Comparison of ENCODE assay signal across 22 cellular contexts in genomic region chr3:105783631-105784030, GRCh38.
A peak's percentile ranks its signal among the peaks of the same experiment; 100 is the strongest.
DNase-seq lines count a peak whose midpoint lies in the region; ATAC-seq, FAIRE-seq and TF ChIP-seq lines count a peak whose summit lies in the region.
"Had no signal": no experiment of that assay in that cellular context is flagged by ENCODE, and none has a peak within 500 bp of the region (broad histone marks: within the 10 kb centered on the region; RNA-seq: fewer than 3 reads in every experiment).

No MANE protein-coding gene starts in this region.

- no peaks in the 10 kb centered on the region for H3K27me3 ChIP-seq in liver (ENCODE audit: control insufficient read depth in 4 of 4, insufficient read depth in 4 of 4, low read length in 3 of 4)
- no peaks in the 10 kb centered on the region; a peak in 1 of 5 replicates for H3K27me3 ChIP-seq in HepG2 (ENCODE audit: control insufficient read depth in 1 of 2, insufficient read depth in 2 of 2, low read length in 2 of 2)
- H3K27me3 ChIP-seq: Peyer's patch had no signal

- no peak for ATAC-seq in HepG2
- no peak for ATAC-seq in T-cell (replicated peaks in 1 of 4)
- ATAC-seq in naive thymus-derived CD8-positive, alpha-beta T cell = no peak
- no peak for ATAC-seq in HG02981 (IDR thresholded peaks at IDR 0.05; ENCODE audit: unreplicated experiment)
- no peak for ATAC-seq in GM21723 (IDR thresholded peaks at IDR 0.05; ENCODE audit: unreplicated experiment)
- ATAC-seq in HG03097 (IDR thresholded peaks at IDR 0.05; ENCODE audit: low FRiP score, unreplicated experiment) = no peak
- ATAC-seq: GM12878, HCT116, K562 had no signal

- peaks cover 12% of the 10 kb centered on the region; the same call in 1 of the 2 replicates for H4K20me1 ChIP-seq in HepG2 (ENCODE audit: insufficient read depth, low read length)

- H3K79me2 ChIP-seq in HepG2 (ENCODE audit: insufficient read depth, low read length) = no peaks in the 10 kb centered on the region

- H2AFZ ChIP-seq in HepG2 (ENCODE audit: low read length) = no peak overlapping the region

- FAIRE-seq in HepG2 (lab: Jason Lieb, UNC) = no peak
- FAIRE-seq: GM12878, K562 had no signal

- peak in 1 of 2 donors; percentile 5 for TF ChIP-seq RAD21 in liver (IDR thresholded peaks at IDR 0.05)
- TF ChIP-seq RAD21 in HepG2 (CRISPR knock-in tag; IDR thresholded peaks at IDR 0.05) = no peak

- DNase-seq in HepG2 (ENCODE audit: low spot score) = no peak
- DNase-seq in T-cell = no peak
- DNase-seq in immature natural killer cell = no peak
- no peak for DNase-seq in naive thymus-derived CD8-positive, alpha-beta T cell
- DNase-seq: AML-193; DMS153; GDM1; GOT3; NCI-H1105 treated with DMSO at 0.1 percent for 48 hours; NCI-H1694; NCI-H510A; NCI-H748 treated with DMSO at 0.1 percent for 48 hours; NK-92 treated with Interleukin-12 subunit alpha and Interleukin-12 subunit beta, amount 100 ng/mL, for 24 hours; Peyer's patch had no signal

- no peaks in the 10 kb centered on the region for H3K36me3 ChIP-seq in liver (ENCODE audit: control insufficient read depth in 4 of 4, insufficient read depth in 3 of 4, low read depth in 1 of 4, low read length in 3 of 4)
- H3K36me3 ChIP-seq in HepG2 (replicated peaks in 1 of 2; ENCODE audit: control insufficient read depth in 1 of 2, insufficient read depth in 2 of 2, low read length in 2 of 2) = no peaks in the 10 kb centered on the region; a peak in 1 of 5 replicates
- H3K36me3 ChIP-seq: Peyer's patch had no signal

- H3K9me3 ChIP-seq in liver (ENCODE audit: control insufficient read depth in 4 of 4, low read length in 3 of 4) (no peaks in the 10 kb centered on the region), HepG2 (ENCODE audit: low read length) (no peaks in the 10 kb centered on the region)
- H3K9me3 ChIP-seq: Peyer's patch had no signal

- POLR2A ChIA-PET in HepG2 (lab: Yijun Ruan, JAX) = no interaction called here
- POLR2A ChIA-PET in T-cell (lab: Charles Lee) = interaction anchor here (0.7 to 0.9 kb wide), 3 partner anchors 19 to 29 kb away, joined by 3 read pairs; no protein-coding TSS in a partner anchor
- POLR2A ChIA-PET in naive thymus-derived CD8-positive, alpha-beta T cell (lab: Charles Lee) = no interaction called here

- H3K4me3 ChIP-seq in liver (ENCODE audit: low read depth in 1 of 3, low read length in 3 of 3) = no peak overlapping the region
- H3K4me3 ChIP-seq in HepG2 (replicated peaks in 1 of 3; ENCODE audit: insufficient read depth in 1 of 3, low read depth in 2 of 3, low read length in 3 of 3) = no peak overlapping the region
- H3K4me3 ChIP-seq: GM12878, K562, Peyer's patch had no signal

- H3K27me3 Mint-ChIP-seq in T-cell (no peaks in the 10 kb centered on the region), immature natural killer cell (ENCODE audit: low read depth in 3 of 3) (no peaks in the 10 kb centered on the region)
- no peaks in the 10 kb centered on the region for H3K27me3 Mint-ChIP-seq in naive thymus-derived CD8-positive, alpha-beta T cell

- H3K4me2 ChIP-seq in HepG2 (ENCODE audit: low read depth, low read length) = no peak overlapping the region

- no peak for TF ChIP-seq CTCF in liver (IDR thresholded peaks at IDR 0.05; ENCODE audit: low read depth, low read length, missing input control)
- no peak for TF ChIP-seq CTCF in HepG2 (CRISPR knock-in tag; IDR thresholded peaks at IDR 0.05)

- no peak overlapping the region for H3K27ac ChIP-seq in liver (ENCODE audit: low read depth in 1 of 2, low read length in 2 of 2)
- no peak overlapping the region for H3K27ac ChIP-seq in HepG2 (ENCODE audit: extremely low read length, insufficient read depth, low read length)
- H3K27ac ChIP-seq: Peyer's patch had no signal

- CTCF ChIA-PET in HepG2 (lab: Yijun Ruan, JAX; ENCODE audit: low intra/inter-chr PET ratio, low total read pairs) = no interaction called here
- CTCF ChIA-PET in T-cell (lab: Charles Lee) = interaction anchor here (0.6 to 1.3 kb wide), 3 partner anchors 11 to 16 kb away, joined by 3 to 4 read pairs (median 3); no protein-coding TSS in a partner anchor

- H3K4me1 ChIP-seq in liver (ENCODE audit: control insufficient read depth in 4 of 4, insufficient read depth in 4 of 4, low read length in 3 of 4) = no peaks in the 10 kb centered on the region
- peaks cover 9% of the 10 kb centered on the region for H3K4me1 ChIP-seq in HepG2 (ENCODE audit: insufficient read depth, low read length)
- H3K4me1 ChIP-seq: Peyer's patch had no signal

- peaks cover 0 to 3% (median 0%) of the 10 kb centered on the region in 3 donors for H3K9me3 Mint-ChIP-seq in T-cell
- no peaks in the 10 kb centered on the region for H3K9me3 Mint-ChIP-seq in immature natural killer cell
- peaks cover 0 to 5% (median 0%) of the 10 kb centered on the region in 9 donors for H3K9me3 Mint-ChIP-seq in naive thymus-derived CD8-positive, alpha-beta T cell

- H3K4me1 Mint-ChIP-seq in T-cell = peaks cover 51 to 70% (median 69%) of the 10 kb centered on the region in 3 donors
- peaks cover 62 to 88% of the 10 kb centered on the region in 2 donors for H3K4me1 Mint-ChIP-seq in immature natural killer cell
- H3K4me1 Mint-ChIP-seq in naive thymus-derived CD8-positive, alpha-beta T cell = peaks cover 29 to 76% (median 61%) of the 10 kb centered on the region in 4 donors
- H3K4me1 Mint-ChIP-seq: CD14-positive monocyte had no signal

- H3K4me3 Mint-ChIP-seq in T-cell (no peak overlapping the region), immature natural killer cell (no peak overlapping the region)
- H3K4me3 Mint-ChIP-seq in naive thymus-derived CD8-positive, alpha-beta T cell = peak overlapping the region in 3 of 10 donors; percentile 4 to 27 (median 13)
- H3K4me3 Mint-ChIP-seq: CD14-positive monocyte had no signal

- no peak overlapping the region for H3K9ac ChIP-seq in liver (ENCODE audit: low read depth in 1 of 2, low read length in 2 of 2)
- H3K9ac ChIP-seq in HepG2 (ENCODE audit: insufficient read depth, low read depth, low read length) = no peak overlapping the region

- TF ChIP-seq POLR2A in HepG2 (IDR thresholded peaks at IDR 0.05; ENCODE audit: insufficient read depth in 1 of 2, low read depth in 2 of 2, low read length in 2 of 2) = no peak

- intact Hi-C loops in HepG2 (cut with micrococcal nuclease; ENCODE audit: unreplicated experiment) = no loop called here

- H3K27ac Mint-ChIP-seq in T-cell (peak overlapping the region; percentile 73 to 77), immature natural killer cell (peak overlapping the region in 5 of 6 donors; percentile 2 to 84 (median 43))
- peak overlapping the region in 8 of 10 donors; percentile 7 to 83 (median 60) for H3K27ac Mint-ChIP-seq in naive thymus-derived CD8-positive, alpha-beta T cell
- H3K27ac Mint-ChIP-seq: CD14-positive monocyte had no signal

- peaks cover 15% of the 10 kb centered on the region for H3K36me3 Mint-ChIP-seq in T-cell
- peaks cover 0 to 4% (median 4%) of the 10 kb centered on the region in 3 donors for H3K36me3 Mint-ChIP-seq in immature natural killer cell
- peaks cover 0 to 21% (median 3%) of the 10 kb centered on the region in 3 donors for H3K36me3 Mint-ChIP-seq in naive thymus-derived CD8-positive, alpha-beta T cell
- H3K36me3 Mint-ChIP-seq: CD14-positive monocyte had no signal

- no TSS peak for BruUV-seq in HepG2 (replicated peaks; lab: Mats Ljungman, UMichigan)

- TF ChIP-seq EP300 in HepG2 (IDR thresholded peaks at IDR 0.05; ENCODE audit: low read depth in 2 of 2, low read length in 2 of 2) = no peak
- TF ChIP-seq EP300 in HepG2 (CRISPR knock-in tag; IDR thresholded peaks at IDR 0.05; ENCODE audit: borderline replicate concordance) = no peak

- in situ Hi-C loops in HepG2 (cut with HindIII; ENCODE audit: extremely low pct_ligation_motif_present, low pct_unique_long_range_greater_than_20kb) = no loop called here

TF ChIP-seq in liver, 16 proteins besides CTCF, POLR2A, EP300 and RAD21:
- TF ChIP-seq RXRA (IDR thresholded peaks at IDR 0.05) (peak; percentile 43 to 55), NR2F2 (IDR thresholded peaks at IDR 0.05) (no peak)

TF ChIP-seq in HepG2, 621 proteins besides CTCF, POLR2A, EP300 and RAD21 (continues in another document):
- TF ChIP-seq HNRNPK (IDR thresholded peaks at IDR 0.05; ENCODE audit: low read depth, low read length, poor library complexity, severe bottlenecking) (no peak), ZNF143 (CRISPR knock-in tag; IDR thresholded peaks at IDR 0.05) (no peak), ZNF576 (CRISPR knock-in tag; IDR thresholded peaks at IDR 0.05) (no peak), ZXDC (CRISPR knock-in tag; IDR thresholded peaks at IDR 0.05) (no peak), ZNF530 (CRISPR knock-in tag; IDR thresholded peaks at IDR 0.05; ENCODE audit: low read depth) (no peak), MEIS1 (CRISPR knock-in tag; IDR thresholded peaks at IDR 0.05; ENCODE audit: borderline replicate concordance) (no peak), RAD51 (IDR thresholded peaks at IDR 0.05; ENCODE audit: borderline replicate concordance) (no peak), MZF1 (CRISPR knock-in tag; IDR thresholded peaks at IDR 0.05; ENCODE audit: borderline replicate concordance) (no peak), KDM3A (CRISPR knock-in tag; IDR thresholded peaks at IDR 0.05; ENCODE audit: low read depth) (no peak), FOXK1 (CRISPR knock-in tag; IDR thresholded peaks at IDR 0.05; ENCODE audit: borderline replicate concordance, low read depth) (no peak), KDM5A (IDR thresholded peaks at IDR 0.05; ENCODE audit: borderline replicate concordance, low read length) (no peak)

Comparison
In these comparisons a context has a peak if more than half of its experiments do, and no peak if none do; other contexts are left out.
1. POLR2A ChIA-PET loops: an anchor here in T-cell (0.7 to 0.9 kb wide); none called in HepG2 and naive thymus-derived CD8-positive, alpha-beta T cell.